ENCODE assay signal across 8 cellular contexts in genomic region chr22:27113211-27114030, GRCh38.
A peak's percentile ranks its signal among the peaks of the same experiment; 100 is the strongest.
DNase-seq lines count a peak whose midpoint lies in the region; ATAC-seq and TF ChIP-seq lines count a peak whose summit lies in the region.

No MANE protein-coding gene starts in this region.

- no peaks in the 10 kb centered on the region for H3K27me3 Mint-ChIP-seq in nephron (ENCODE audit: low read depth)
- peaks cover 30% of the 10 kb centered on the region for H3K27me3 Mint-ChIP-seq in CD4-positive, alpha-beta T cell

- no peak overlapping the region for H3K4me3 Mint-ChIP-seq in nephron
- H3K4me3 Mint-ChIP-seq in CD4-positive, alpha-beta T cell: no peak overlapping the region

- DNase-seq in Ammon's horn (ENCODE audit: low spot score): peak; percentile 79
- DNase-seq in NOMO-1 treated with DMSO at 0.1 percent for 48 hours (lab: John Stamatoyannopoulos, UW; ENCODE audit: unreplicated experiment): peak; percentile 90
- peak; percentile 64 for DNase-seq in epithelial cell of prostate (ENCODE audit: low read depth, low spot score)
- no peak for DNase-seq in CD4-positive, alpha-beta T cell
- DNase-seq in HUDEP-2 (lab: John Stamatoyannopoulos, UW; ENCODE audit: unreplicated experiment in 76 of 76): no peak

- H3K27me3 ChIP-seq in CD4-positive, alpha-beta T cell (ENCODE audit: control insufficient read depth, insufficient read depth, low read length): no peaks in the 10 kb centered on the region

- CTCF ChIA-PET in CD4-positive, alpha-beta T cell (lab: Charles Lee): no interaction called here

- TF ChIP-seq CTCF in nephron (IDR thresholded peaks at IDR 0.05; ENCODE audit: unreplicated experiment in 3 of 3): no peak
- no peak for TF ChIP-seq CTCF in CD4-positive, alpha-beta T cell (IDR thresholded peaks at IDR 0.05)

- H3K4me1 Mint-ChIP-seq in nephron: peaks cover 49% of the 10 kb centered on the region
- no peaks in the 10 kb centered on the region for H3K4me1 Mint-ChIP-seq in CD4-positive, alpha-beta T cell (ENCODE audit: low read depth)

- H3K9me3 Mint-ChIP-seq in nephron: peaks cover 7% of the 10 kb centered on the region
- peaks cover 4% of the 10 kb centered on the region for H3K9me3 Mint-ChIP-seq in CD4-positive, alpha-beta T cell

- no peaks in the 10 kb centered on the region for H3K36me3 Mint-ChIP-seq in nephron (ENCODE audit: low read depth)
- H3K36me3 Mint-ChIP-seq in CD4-positive, alpha-beta T cell (ENCODE audit: low read depth): no peaks in the 10 kb centered on the region

- POLR2A ChIA-PET in CD4-positive, alpha-beta T cell (lab: Charles Lee): no interaction called here

- intact Hi-C loops in CD4-positive, alpha-beta T cell (cut with DNase I, micrococcal nuclease): no loop called here

- H3K27ac ChIP-seq in epithelial cell of prostate: peak overlapping the region; percentile 26
- no peak overlapping the region for H3K27ac ChIP-seq in CD4-positive, alpha-beta T cell (ENCODE audit: low read depth, low read length)

- H3K27ac Mint-ChIP-seq in nephron: peak overlapping the region in 2 of 3 experiments; percentile 81 to 87
- H3K27ac Mint-ChIP-seq in CD4-positive, alpha-beta T cell: no peak overlapping the region

- ATAC-seq in GM21515 (IDR thresholded peaks at IDR 0.05; ENCODE audit: unreplicated experiment): no peak
- no peak for ATAC-seq in CD4-positive, alpha-beta T cell (ENCODE audit: poor library complexity)
- no peak for ATAC-seq in HG03139 (IDR thresholded peaks at IDR 0.05; ENCODE audit: unreplicated experiment)

- H3K9me3 ChIP-seq in CD4-positive, alpha-beta T cell (ENCODE audit: control insufficient read depth, low read length): no peaks in the 10 kb centered on the region

Comparison
In these comparisons a context has a peak if more than half of its experiments do, and no peak if none do; other contexts are left out.
1. DNase-seq: peak in Ammon's horn (single experiment), NOMO-1 treated with DMSO at 0.1 percent for 48 hours (single experiment) and epithelial cell of prostate (single experiment); none in CD4-positive, alpha-beta T cell (0 of 10) and HUDEP-2 (0 of 76).